1 cellular context compared by ENCODE assay signal in genomic region chr12:94955193-94955592, GRCh38.
TF ChIP-seq lines count a peak whose summit lies in the region.

No MANE protein-coding gene starts in this region.

TF ChIP-seq in K562, 482 proteins besides CTCF, POLR2A, EP300 and RAD21 (continued from another document):
- no peak for TF ChIP-seq ATF2 (CRISPR knock-in tag; IDR thresholded peaks at IDR 0.05)
- no peak for TF ChIP-seq ZNF354B (CRISPR knock-in tag; IDR thresholded peaks at IDR 0.05)
- TF ChIP-seq KLF16 (IDR thresholded peaks at IDR 0.05): no peak
- TF ChIP-seq ZNF408 (CRISPR knock-in tag; IDR thresholded peaks at IDR 0.05; ENCODE audit: low read depth): no peak
- no peak for TF ChIP-seq ZBTB26 (CRISPR knock-in tag; IDR thresholded peaks at IDR 0.05)
- no peak for TF ChIP-seq ZNF778 (CRISPR knock-in tag; IDR thresholded peaks at IDR 0.05)
- no peak for TF ChIP-seq PHTF2 (CRISPR knock-in tag; IDR thresholded peaks at IDR 0.05)
- no peak for TF ChIP-seq TARDBP (IDR thresholded peaks at IDR 0.05)
- TF ChIP-seq SMAD2 (IDR thresholded peaks at IDR 0.05; ENCODE audit: low read depth, low read length): no peak
- TF ChIP-seq HDAC3 (IDR thresholded peaks at IDR 0.05; ENCODE audit: borderline replicate concordance, partially characterized antibody): no peak
- TF ChIP-seq, protein P1, sequence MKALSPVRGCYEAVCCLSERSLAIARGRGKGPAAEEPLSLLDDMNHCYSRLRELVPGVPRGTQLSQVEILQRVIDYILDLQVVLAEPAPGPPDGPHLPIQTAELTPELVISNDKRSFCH (CRISPR knock-in tag; IDR thresholded peaks at IDR 0.05): no peak
- TF ChIP-seq, protein P1 (tag; IDR thresholded peaks at IDR 0.05): no peak
TF ChIP-seq in K562: peak in this region for 0.
